14 cellular contexts compared by ENCODE assay signal in genomic region chr4:21655100-21655499, GRCh38.
"Had no signal": no experiment of that assay in that cellular context is flagged by ENCODE, and none has a peak within 500 bp of the region (broad histone marks: within the 10 kb centered on the region; RNA-seq: fewer than 3 reads in every experiment).

No MANE protein-coding gene starts in this region.

- H3K4me3 ChIP-seq: colonic mucosa, esophagus squamous epithelium, heart left ventricle had no signal

- H3K27me3 Mint-ChIP-seq: naive thymus-derived CD8-positive, alpha-beta T cell; type B pancreatic cell had no signal

- H3K27me3 ChIP-seq: colonic mucosa, esophagus squamous epithelium, heart left ventricle had no signal

- DNase-seq: colonic mucosa; dermis blood vessel endothelial cell; esophagus squamous epithelium; foreskin melanocyte; heart left ventricle; hypothalamus; mammary epithelial cell; naive thymus-derived CD8-positive, alpha-beta T cell; right cardiac atrium; small intestine; stimulated activated CD4-positive, alpha-beta T cell treated with anti-CD3 and anti-CD28 coated beads, Interleukin-2, amount 100 ng/mL, for 48 hours; stimulated activated naive CD4-positive, alpha-beta T cell treated with Interleukin-2 at 50 U/mL for 16 hours had no signal

- H3K9me3 Mint-ChIP-seq: neural crest cell, type B pancreatic cell had no signal

- H3K4me1 Mint-ChIP-seq: naive thymus-derived CD8-positive, alpha-beta T cell; neural crest cell had no signal

- H3K27ac ChIP-seq: colonic mucosa, esophagus squamous epithelium, heart left ventricle had no signal

- H3K9me3 ChIP-seq: colonic mucosa, esophagus squamous epithelium, heart left ventricle had no signal

- H3K36me3 ChIP-seq: colonic mucosa, esophagus squamous epithelium, heart left ventricle had no signal

- H3K4me3 Mint-ChIP-seq: naive thymus-derived CD8-positive, alpha-beta T cell; neural crest cell; type B pancreatic cell had no signal

- H3K27ac Mint-ChIP-seq: naive thymus-derived CD8-positive, alpha-beta T cell; type B pancreatic cell had no signal

- H3K36me3 Mint-ChIP-seq: naive thymus-derived CD8-positive, alpha-beta T cell; type B pancreatic cell had no signal

- H3K4me1 ChIP-seq: colonic mucosa, esophagus squamous epithelium had no signal
